In genomic region chr10:127694580-127695193, GRCh38 we compare ENCODE assay signal across 8 cellular contexts. TPM values are rescaled to one million over a fixed set of nuclear protein-coding genes. Genes with fewer than 3 reads are reported as not detected.
A peak's percentile ranks its signal among the peaks of the same experiment; 100 is the strongest.
DNase-seq lines count a peak whose midpoint lies in the region; ATAC-seq and TF ChIP-seq lines count a peak whose summit lies in the region.

No MANE protein-coding gene starts in this region.

- H2AFZ ChIP-seq in PC-3 (ENCODE audit: low read length), result no peak overlapping the region

- no peaks in the 10 kb centered on the region for H3K9me3 ChIP-seq in PC-3 (ENCODE audit: low read length)
- H3K9me3 ChIP-seq in ascending aorta, result no peaks in the 10 kb centered on the region

- no peaks in the 10 kb centered on the region for H3K9me3 Mint-ChIP-seq in stimulated activated naive CD8-positive, alpha-beta T cell treated with anti-CD3 and anti-CD28 coated beads, Interleukin-15, amount 100 ng/mL, for 72 hours

- H3K27me3 ChIP-seq in PC-3 (ENCODE audit: low read length) (peaks cover 14% of the 10 kb centered on the region), ascending aorta (no peaks in the 10 kb centered on the region)

- DNase-seq in activated CD4-positive, alpha-beta T cell treated with anti-CD3 and anti-CD28 coated beads for 48 hours, result peak; percentile 77
- no peak for DNase-seq in activated CD4-positive, alpha-beta T cell treated with anti-CD3 and anti-CD28 coated beads for 4 hours
- DNase-seq in PC-3 (peak; percentile 42), epithelial cell of esophagus (ENCODE audit: low read depth) (peak; percentile 11), ascending aorta (ENCODE audit: low spot score in 2 of 2) (no peak), NCI-H2029 (lab: John Stamatoyannopoulos, UW) (no peak)
- peak; percentile 10 to 35 for DNase-seq in stimulated activated naive CD8-positive, alpha-beta T cell treated with anti-CD3 and anti-CD28 coated beads, Interleukin-15, amount 100 ng/mL, for 72 hours

- H3K4me3 ChIP-seq in PC-3 (ENCODE audit: low read length) (no peak overlapping the region), epithelial cell of esophagus (ENCODE audit: low read length) (no peak overlapping the region), ascending aorta (no peak overlapping the region)

- no peaks in the 10 kb centered on the region for H4K20me1 ChIP-seq in PC-3 (ENCODE audit: low read length)

- POLR2A ChIA-PET in PC-3 (lab: Charles Lee; ENCODE audit: unreplicated experiment), result no interaction called here

- peak; percentile 70 for ATAC-seq in HG02870 (IDR thresholded peaks at IDR 0.05; ENCODE audit: unreplicated experiment)
- ATAC-seq in PC-3, result no peak
- ATAC-seq in stimulated activated naive CD8-positive, alpha-beta T cell treated with anti-CD3 and anti-CD28 coated beads, Interleukin-15, amount 100 ng/mL, for 72 hours, result no peak

- no peak overlapping the region for H3K4me3 Mint-ChIP-seq in stimulated activated naive CD8-positive, alpha-beta T cell treated with anti-CD3 and anti-CD28 coated beads, Interleukin-15, amount 100 ng/mL, for 72 hours

- BruUV-seq in PC-3 (replicated peaks; lab: Mats Ljungman, UMichigan), result no TSS peak

- no peaks in the 10 kb centered on the region for H3F3A ChIP-seq in PC-3 (ENCODE audit: low read length, unreplicated experiment)

- no peak overlapping the region for H3K27ac ChIP-seq in PC-3 (ENCODE audit: low read length)
- no peak overlapping the region for H3K27ac ChIP-seq in ascending aorta

- peaks cover 7% of the 10 kb centered on the region for H3K27me3 Mint-ChIP-seq in stimulated activated naive CD8-positive, alpha-beta T cell treated with anti-CD3 and anti-CD28 coated beads, Interleukin-15, amount 100 ng/mL, for 72 hours

- H3K9me2 ChIP-seq in PC-3 (replicated peaks; ENCODE audit: low read length), result no peaks in the 10 kb centered on the region

- H3K4me1 Mint-ChIP-seq in stimulated activated naive CD8-positive, alpha-beta T cell treated with anti-CD3 and anti-CD28 coated beads, Interleukin-15, amount 100 ng/mL, for 72 hours, result no peaks in the 10 kb centered on the region

- intact Hi-C loops in PC-3 (cut with micrococcal nuclease), result no loop called here
- intact Hi-C loops in ascending aorta (cut with DNase I), result no loop called here

- H3K4me2 ChIP-seq in PC-3 (ENCODE audit: low read length), result no peak overlapping the region

- H3K4me1 ChIP-seq in PC-3 (ENCODE audit: insufficient read depth, low read length) (no peaks in the 10 kb centered on the region), ascending aorta (no peaks in the 10 kb centered on the region)

- TF ChIP-seq CTCF in PC-3 (conservative IDR thresholded peaks at IDR 0.05; ENCODE audit: low read depth, low read length) (peak; percentile 59), epithelial cell of esophagus (IDR thresholded peaks at IDR 0.05; ENCODE audit: insufficient read depth, low read depth, low read length, missing control alignments) (peak; percentile 40), ascending aorta (IDR thresholded peaks at IDR 0.05) (no peak)

- H3K36me3 ChIP-seq in PC-3 (ENCODE audit: low read depth, low read length) (no peaks in the 10 kb centered on the region), ascending aorta (no peaks in the 10 kb centered on the region)

- no peak overlapping the region for H3K9ac ChIP-seq in PC-3 (ENCODE audit: low read length)

- CTCF ChIA-PET in PC-3 (lab: Charles Lee), result no interaction called here

- H3K79me2 ChIP-seq in PC-3 (ENCODE audit: low read length), result no peaks in the 10 kb centered on the region

- H3K27ac Mint-ChIP-seq in stimulated activated naive CD8-positive, alpha-beta T cell treated with anti-CD3 and anti-CD28 coated beads, Interleukin-15, amount 100 ng/mL, for 72 hours, result no peak overlapping the region

RNA-seq across cellular contexts. Expression of gene FOXI2, which starts 42.3 kb away (rescaled TPM):
- total RNA-seq in PC-3 (2014; rRNA removed) (not detected in 2 replicates), ascending aorta (not detected)

Comparison
In these comparisons a context has a peak if more than half of its experiments do, and no peak if none do; other contexts are left out.
1. DNase-seq: peak in activated CD4-positive, alpha-beta T cell treated with anti-CD3 and anti-CD28 coated beads for 48 hours (single experiment), PC-3 (single experiment), epithelial cell of esophagus (single experiment) and stimulated activated naive CD8-positive, alpha-beta T cell treated with anti-CD3 and anti-CD28 coated beads, Interleukin-15, amount 100 ng/mL, for 72 hours (2 of 2); none in activated CD4-positive, alpha-beta T cell treated with anti-CD3 and anti-CD28 coated beads for 4 hours (0 of 2), ascending aorta (0 of 2) and NCI-H2029 (single experiment).
2. CTCF ChIP-seq: peak in PC-3 (single experiment) and epithelial cell of esophagus (single experiment); none in ascending aorta (0 of 3).